In genomic region chr2:11750422-11750821, GRCh38 we compare ENCODE assay signal across 8 cellular contexts. TPM values are rescaled to one million over a fixed set of nuclear protein-coding genes. Genes with fewer than 3 reads are reported as not detected.
DNase-seq lines count a peak whose midpoint lies in the region; ATAC-seq and TF ChIP-seq lines count a peak whose summit lies in the region.

No MANE protein-coding gene starts in this region.

- peaks cover 68% of the 10 kb centered on the region for H3K4me1 Mint-ChIP-seq in activated CD4-positive, alpha-beta T cell treated with anti-CD3 and anti-CD28 coated beads, Interleukin-2, amount 10 ng/mL, durations not matched to agents 24 days and 14 days

- no peak for TF ChIP-seq POLR2A in upper lobe of left lung (IDR thresholded peaks at IDR 0.05)

- no peak for TF ChIP-seq EP300 in upper lobe of left lung (IDR thresholded peaks at IDR 0.05)

- peak overlapping the region; percentile 72 for H3K4me3 Mint-ChIP-seq in activated CD4-positive, alpha-beta T cell treated with anti-CD3 and anti-CD28 coated beads, Interleukin-2, amount 10 ng/mL, durations not matched to agents 24 days and 14 days

- H3K9ac ChIP-seq in mucosa of rectum (ENCODE audit: low read depth in 1 of 2, low read length in 2 of 2) = peak overlapping the region in 1 of 2 donors; percentile 29

- H3K4me3 ChIP-seq in mucosa of rectum (ENCODE audit: low read length in 2 of 2) (no peak overlapping the region), upper lobe of left lung (no peak overlapping the region)

- H3K27me3 Mint-ChIP-seq in activated CD4-positive, alpha-beta T cell treated with anti-CD3 and anti-CD28 coated beads, Interleukin-2, amount 10 ng/mL, durations not matched to agents 24 days and 14 days = no peaks in the 10 kb centered on the region

- no peak for TF ChIP-seq CTCF in upper lobe of left lung (IDR thresholded peaks at IDR 0.05)

- H3K4me1 ChIP-seq in mucosa of rectum (ENCODE audit: control insufficient read depth in 2 of 2, insufficient read depth in 2 of 2, low read length in 2 of 2) = peaks cover 48 to 57% of the 10 kb centered on the region in 2 donors
- H3K4me1 ChIP-seq in upper lobe of left lung = peaks cover 51 to 80% (median 62%) of the 10 kb centered on the region in 4 donors

- H3K27me3 ChIP-seq in mucosa of rectum (ENCODE audit: control insufficient read depth in 2 of 2, insufficient read depth in 2 of 2, low read length in 2 of 2) (no peaks in the 10 kb centered on the region), upper lobe of left lung (no peaks in the 10 kb centered on the region)

- peak overlapping the region; percentile 89 for H3K27ac Mint-ChIP-seq in activated CD4-positive, alpha-beta T cell treated with anti-CD3 and anti-CD28 coated beads, Interleukin-2, amount 10 ng/mL, durations not matched to agents 24 days and 14 days

- ATAC-seq in HG03095 (IDR thresholded peaks at IDR 0.05; ENCODE audit: unreplicated experiment) = peak; percentile 33
- no peak for ATAC-seq in upper lobe of left lung (ENCODE audit: low FRiP score in 2 of 2)

- peak overlapping the region; percentile 57 to 87 for H3K27ac ChIP-seq in mucosa of rectum (ENCODE audit: low read depth in 2 of 2, low read length in 2 of 2)
- peak overlapping the region in 2 of 4 donors; percentile 24 to 61 for H3K27ac ChIP-seq in upper lobe of left lung

- peaks cover 7% of the 10 kb centered on the region for H3K36me3 Mint-ChIP-seq in activated CD4-positive, alpha-beta T cell treated with anti-CD3 and anti-CD28 coated beads, Interleukin-2, amount 10 ng/mL, durations not matched to agents 24 days and 14 days (ENCODE audit: low read depth)

- no peaks in the 10 kb centered on the region for H3K9me3 ChIP-seq in mucosa of rectum (ENCODE audit: control insufficient read depth in 2 of 2, low read length in 2 of 2)
- H3K9me3 ChIP-seq in upper lobe of left lung = no peaks in the 10 kb centered on the region

- WGBS in upper lobe of left lung, 2 donors = 69 to 77% methylated on average over 5 of the region's 5 CpGs

- H3K9me3 Mint-ChIP-seq in activated CD4-positive, alpha-beta T cell treated with anti-CD3 and anti-CD28 coated beads, Interleukin-2, amount 10 ng/mL, durations not matched to agents 24 days and 14 days = no peaks in the 10 kb centered on the region

- no peaks in the 10 kb centered on the region for H3K36me3 ChIP-seq in mucosa of rectum (ENCODE audit: control insufficient read depth in 2 of 2, insufficient read depth in 2 of 2, low read length in 2 of 2)
- H3K36me3 ChIP-seq in upper lobe of left lung = no peaks in the 10 kb centered on the region

- peak; percentile 56 for DNase-seq in stimulated activated CD4-positive, alpha-beta T cell treated with anti-CD3 and anti-CD28 coated beads, Interleukin-1b, Interleukin-23, amount 100 ng/mL, for 48 hours
- no peak for DNase-seq in stimulated activated CD4-positive, alpha-beta T cell treated with anti-CD3 and anti-CD28 coated beads, Interleukin-12 subunit alpha, Interleukin-12 subunit beta, amount 100 ng/mL, for 4 hours
- DNase-seq in activated CD4-positive, alpha-beta T cell treated with anti-CD3 and anti-CD28 coated beads, Interleukin-2, amount 10 ng/mL, durations not matched to agents 24 days and 14 days = peak; percentile 88
- no peak for DNase-seq in upper lobe of left lung
- DNase-seq in NCI-H1092 treated with DMSO at 0.1 percent for 48 hours (lab: John Stamatoyannopoulos, UW) = no peak
- no peak for DNase-seq in T-helper 9 cell

- intact Hi-C loops in activated CD4-positive, alpha-beta T cell treated with anti-CD3 and anti-CD28 coated beads, Interleukin-2, amount 10 ng/mL, durations not matched to agents 24 days and 14 days (cut with micrococcal nuclease) = loop anchor here (5.0 to 10.0 kb wide), 4 partner anchors 283 to 967 kb away; partner anchors contain the start of genes E2F6 and TRIB2

RNA-seq across cellular contexts. Expression of gene LPIN1, which starts 4.0 kb away (rescaled TPM):
- total RNA-seq in activated CD4-positive, alpha-beta T cell treated with anti-CD3 and anti-CD28 coated beads, Interleukin-2, amount 10 ng/mL, durations not matched to agents 24 days and 14 days = 46.3 and 52.3 TPM in 2 replicates
- 10 to 100 TPM; 45.9 to 87.0 (median 54.2) TPM for total RNA-seq in upper lobe of left lung

Comparison
In these comparisons a context has a peak if more than half of its experiments do, and no peak if none do; other contexts are left out.
1. DNase-seq: peak in stimulated activated CD4-positive, alpha-beta T cell treated with anti-CD3 and anti-CD28 coated beads, Interleukin-1b, Interleukin-23, amount 100 ng/mL, for 48 hours (single experiment) and activated CD4-positive, alpha-beta T cell treated with anti-CD3 and anti-CD28 coated beads, Interleukin-2, amount 10 ng/mL, durations not matched to agents 24 days and 14 days (single experiment); none in stimulated activated CD4-positive, alpha-beta T cell treated with anti-CD3 and anti-CD28 coated beads, Interleukin-12 subunit alpha, Interleukin-12 subunit beta, amount 100 ng/mL, for 4 hours (single experiment), upper lobe of left lung (0 of 2), NCI-H1092 treated with DMSO at 0.1 percent for 48 hours (single experiment) and T-helper 9 cell (single experiment).